In the genomic region with DNA sequence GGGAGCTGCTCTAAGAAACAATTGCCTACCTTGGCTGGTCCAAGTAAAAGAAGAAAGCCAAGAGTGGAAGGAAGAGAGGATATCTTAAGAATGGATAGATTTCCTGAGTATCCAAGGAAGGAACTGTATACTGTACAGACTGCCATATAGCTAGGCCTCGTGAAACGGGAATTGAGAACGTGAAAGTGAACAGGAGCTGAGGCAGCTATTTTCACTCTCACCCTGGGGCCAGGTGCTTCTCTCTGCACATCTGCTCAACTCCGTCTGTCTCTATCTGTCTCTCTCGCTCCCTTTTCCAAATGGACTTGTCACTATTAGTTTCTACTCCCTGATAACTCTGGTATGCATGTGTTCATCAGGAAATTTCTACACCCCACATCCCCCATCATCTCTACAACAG, we compare ENCODE assay signal across 14 cellular contexts. TPM values are rescaled to one million over a fixed set of nuclear protein-coding genes. Genes with fewer than 3 reads are reported as not detected.
A peak's percentile ranks its signal among the peaks of the same experiment; 100 is the strongest.
DNase-seq lines count a peak whose midpoint lies in the region; ATAC-seq and TF ChIP-seq lines count a peak whose summit lies in the region.
"Had no signal": no experiment of that assay in that cellular context is flagged by ENCODE, and none has a peak within 500 bp of the region (broad histone marks: within the 10 kb centered on the region; RNA-seq: fewer than 3 reads in every experiment).

No MANE protein-coding gene starts in this region.

- no peak overlapping the region for H3K4me3 Mint-ChIP-seq in Caco-2 (ENCODE audit: unreplicated experiment)
- H3K4me3 Mint-ChIP-seq in activated T-helper 1 cell treated with anti-CD3 and anti-CD28 coated beads, Interleukin-12 subunit alpha, Interleukin-12 subunit beta, Interleukin-2, Interleukin-4 antibody, amounts not matched to agents 30 ng/mL and 10 ng/mL and 1 ng/mL, durations not matched to agents 14 hours and 24 hours and 36 hours: no peak overlapping the region
- H3K4me3 Mint-ChIP-seq in MCF 10A (ENCODE audit: unreplicated experiment): no peak overlapping the region

- CTCF ChIA-PET in Caco-2 (lab: Charles Lee) (no interaction called here), MCF 10A (lab: Yijun Ruan, JAX) (interaction anchor here (0.9 to 1.1 kb wide), 2 partner anchors 10 to 82 kb away, joined by 3 read pairs; no protein-coding TSS in a partner anchor)

- H3K36me3 Mint-ChIP-seq in Caco-2 (ENCODE audit: insufficient read depth, unreplicated experiment) (no peaks in the 10 kb centered on the region), MCF 10A (ENCODE audit: insufficient read depth, unreplicated experiment) (no peaks in the 10 kb centered on the region)
- H3K36me3 Mint-ChIP-seq in activated T-helper 1 cell treated with anti-CD3 and anti-CD28 coated beads, Interleukin-12 subunit alpha, Interleukin-12 subunit beta, Interleukin-2, Interleukin-4 antibody, amounts not matched to agents 30 ng/mL and 10 ng/mL and 1 ng/mL, durations not matched to agents 14 hours and 24 hours and 36 hours (ENCODE audit: low read depth): no peaks in the 10 kb centered on the region

- POLR2A ChIA-PET in Caco-2 (lab: Charles Lee): no interaction called here
- POLR2A ChIA-PET in MCF 10A (lab: Yijun Ruan, JAX): interaction anchor here (1.2 kb wide), 1 partner anchor 15 kb away, joined by 3 read pairs; no protein-coding TSS in a partner anchor

- H3K9me3 Mint-ChIP-seq in Caco-2 (ENCODE audit: unreplicated experiment) (no peaks in the 10 kb centered on the region), MCF 10A (ENCODE audit: unreplicated experiment) (no peaks in the 10 kb centered on the region)
- H3K9me3 Mint-ChIP-seq in activated T-helper 1 cell treated with anti-CD3 and anti-CD28 coated beads, Interleukin-12 subunit alpha, Interleukin-12 subunit beta, Interleukin-2, Interleukin-4 antibody, amounts not matched to agents 30 ng/mL and 10 ng/mL and 1 ng/mL, durations not matched to agents 14 hours and 24 hours and 36 hours: no peaks in the 10 kb centered on the region

- H3K4me1 ChIP-seq in Caco-2: no peaks in the 10 kb centered on the region
- no peaks in the 10 kb centered on the region for H3K4me1 ChIP-seq in aorta (ENCODE audit: control insufficient read depth in 1 of 2, insufficient read depth in 2 of 2, low read length in 2 of 2)
- H3K4me1 ChIP-seq: SJSA1 had no signal

- H3K9me3 ChIP-seq in Caco-2 (no peaks in the 10 kb centered on the region), aorta (ENCODE audit: control insufficient read depth, low read length) (no peaks in the 10 kb centered on the region)
- H3K9me3 ChIP-seq: heart right ventricle, SJSA1 had no signal

- TF ChIP-seq CTCF in Caco-2 (IDR thresholded peaks at IDR 0.05; ENCODE audit: insufficient read depth in 1 of 2, low read depth in 1 of 2, low read length in 1 of 2, severe bottlenecking in 1 of 2, unreplicated experiment in 1 of 2) (no peak), MCF 10A (IDR thresholded peaks at IDR 0.05; ENCODE audit: unreplicated experiment) (no peak)

- H3K27me3 Mint-ChIP-seq in Caco-2 (ENCODE audit: insufficient read depth, unreplicated experiment) (no peaks in the 10 kb centered on the region), MCF 10A (ENCODE audit: insufficient read depth, unreplicated experiment) (no peaks in the 10 kb centered on the region)
- H3K27me3 Mint-ChIP-seq in activated T-helper 1 cell treated with anti-CD3 and anti-CD28 coated beads, Interleukin-12 subunit alpha, Interleukin-12 subunit beta, Interleukin-2, Interleukin-4 antibody, amounts not matched to agents 30 ng/mL and 10 ng/mL and 1 ng/mL, durations not matched to agents 14 hours and 24 hours and 36 hours (ENCODE audit: insufficient read depth): no peaks in the 10 kb centered on the region

- BruUV-seq in Caco-2 (replicated peaks; lab: Mats Ljungman, UMichigan) (no TSS peak), MCF 10A (replicated peaks; lab: Mats Ljungman, UMichigan) (no TSS peak)

- intact Hi-C loops in Caco-2 (cut with micrococcal nuclease; ENCODE audit: unreplicated experiment) (no loop called here), MCF 10A (cut with micrococcal nuclease) (no loop called here), aorta (cut with DNase I) (loop anchor here (5.0 to 10.0 kb wide), 2 partner anchors 33 to 76 kb away; no protein-coding TSS in a partner anchor)
- intact Hi-C loops in activated T-helper 1 cell treated with anti-CD3 and anti-CD28 coated beads, Interleukin-12 subunit alpha, Interleukin-12 subunit beta, Interleukin-2, Interleukin-4 antibody, amounts not matched to agents 30 ng/mL and 10 ng/mL and 1 ng/mL, durations not matched to agents 14 hours and 24 hours and 36 hours (cut with micrococcal nuclease): no loop called here

- no peak overlapping the region for H3K27ac ChIP-seq in aorta (ENCODE audit: low read depth in 1 of 2, low read length in 2 of 2)
- H3K27ac ChIP-seq: heart right ventricle, SJSA1 had no signal

- no peak for DNase-seq in Caco-2
- DNase-seq in activated T-helper 1 cell treated with anti-CD3 and anti-CD28 coated beads, Interleukin-12 subunit alpha, Interleukin-12 subunit beta, Interleukin-2, Interleukin-4 antibody, amounts not matched to agents 30 ng/mL and 10 ng/mL and 1 ng/mL, durations not matched to agents 14 hours and 24 hours and 36 hours (ENCODE audit: low spot score): no peak
- no peak for DNase-seq in KBM-7
- no peak for DNase-seq in stimulated activated CD8-positive, alpha-beta memory T cell treated with anti-CD3 and anti-CD28 coated beads, Interleukin-4, amount 100 ng/mL, for 48 hours
- DNase-seq in MCF 10A (ENCODE audit: unreplicated experiment): no peak
- no peak for DNase-seq in aorta
- DNase-seq: amniotic stem cell, erythroblast, heart right ventricle, NCI-H1930, NCI-H774 had no signal

- WGBS in aorta, 2 donors: 76 to 80% methylated on average over 5 of the region's 5 CpGs

- ATAC-seq in GM19467 (IDR thresholded peaks at IDR 0.05; ENCODE audit: unreplicated experiment) (peak; percentile 46), HG03064 (IDR thresholded peaks at IDR 0.05; ENCODE audit: low read depth, unreplicated experiment) (peak; percentile 61), aorta (ENCODE audit: low FRiP score) (no peak)
- ATAC-seq: heart right ventricle had no signal

- H3K36me3 ChIP-seq in Caco-2 (ENCODE audit: control insufficient read depth, insufficient read depth, low read length): no peaks in the 10 kb centered on the region
- no peaks in the 10 kb centered on the region for H3K36me3 ChIP-seq in aorta (ENCODE audit: control insufficient read depth in 1 of 2, insufficient read depth in 2 of 2, low read length in 1 of 2)
- H3K36me3 ChIP-seq: heart right ventricle, SJSA1 had no signal

- in situ Hi-C loops in KBM-7 (cut with MboI; ENCODE audit: low pct_unique_long_range_greater_than_20kb, low sequenced_read_pairs): no loop called here

- H3K27ac Mint-ChIP-seq in Caco-2 (ENCODE audit: unreplicated experiment): peak overlapping the region; percentile 43
- H3K27ac Mint-ChIP-seq in activated T-helper 1 cell treated with anti-CD3 and anti-CD28 coated beads, Interleukin-12 subunit alpha, Interleukin-12 subunit beta, Interleukin-2, Interleukin-4 antibody, amounts not matched to agents 30 ng/mL and 10 ng/mL and 1 ng/mL, durations not matched to agents 14 hours and 24 hours and 36 hours: peak overlapping the region; percentile 47
- no peak overlapping the region for H3K27ac Mint-ChIP-seq in MCF 10A (ENCODE audit: low read depth, unreplicated experiment)

- H3K4me1 Mint-ChIP-seq in Caco-2 (ENCODE audit: low read depth, unreplicated experiment): peaks cover 9% of the 10 kb centered on the region
- peaks cover 39% of the 10 kb centered on the region for H3K4me1 Mint-ChIP-seq in activated T-helper 1 cell treated with anti-CD3 and anti-CD28 coated beads, Interleukin-12 subunit alpha, Interleukin-12 subunit beta, Interleukin-2, Interleukin-4 antibody, amounts not matched to agents 30 ng/mL and 10 ng/mL and 1 ng/mL, durations not matched to agents 14 hours and 24 hours and 36 hours (ENCODE audit: low read depth)
- no peaks in the 10 kb centered on the region for H3K4me1 Mint-ChIP-seq in MCF 10A (ENCODE audit: insufficient read depth, unreplicated experiment)

- H3K4me3 ChIP-seq in Caco-2 (ENCODE audit: low read depth, low read length) (no peak overlapping the region), aorta (ENCODE audit: low read length in 2 of 2) (no peak overlapping the region)
- H3K4me3 ChIP-seq: heart right ventricle, SJSA1 had no signal

- H3K27me3 ChIP-seq in Caco-2 (replicated peaks; ENCODE audit: control insufficient read depth, insufficient read depth, low read length) (no peaks in the 10 kb centered on the region), aorta (ENCODE audit: control insufficient read depth in 1 of 2, insufficient read depth in 2 of 2, low read length in 1 of 2) (no peaks in the 10 kb centered on the region)
- H3K27me3 ChIP-seq: heart right ventricle, SJSA1 had no signal

RNA-seq across cellular contexts. Expression of a gene that starts 35.9 kb away (rescaled TPM):
- total RNA-seq in Caco-2 (2022) (27.9 and 30.1 TPM in 2 replicates), MCF 10A (2022) (32.1 and 41.9 TPM in 2 replicates), aorta (10 to 100 TPM; 52.1 to 58.2 TPM)
- 61.5 and 62.1 TPM in 2 replicates for total RNA-seq in activated T-helper 1 cell treated with anti-CD3 and anti-CD28 coated beads, Interleukin-12 subunit alpha, Interleukin-12 subunit beta, Interleukin-2, Interleukin-4 antibody, amounts not matched to agents 30 ng/mL and 10 ng/mL and 1 ng/mL, durations not matched to agents 14 hours and 24 hours and 36 hours
- 10 to 100 TPM; 23.8 to 81.0 TPM for polyA plus RNA-seq in aorta

RNA-seq across cellular contexts. Expression of a gene that starts 49.0 kb away (rescaled TPM):
- 0.70 and 0.95 TPM in 2 replicates for total RNA-seq in Caco-2 (2022)
- 8.3 and 9.6 TPM in 2 replicates for total RNA-seq in activated T-helper 1 cell treated with anti-CD3 and anti-CD28 coated beads, Interleukin-12 subunit alpha, Interleukin-12 subunit beta, Interleukin-2, Interleukin-4 antibody, amounts not matched to agents 30 ng/mL and 10 ng/mL and 1 ng/mL, durations not matched to agents 14 hours and 24 hours and 36 hours
- total RNA-seq in MCF 10A (2022): 1.6 and 1.8 TPM in 2 replicates
- total RNA-seq in aorta: 10 to 100 TPM in 1 of 2 donors, 1 to 10 TPM in 1; 3.7 to 11.5 TPM
- 1 to 10 TPM; 1.6 to 3.4 TPM for polyA plus RNA-seq in aorta
- total RNA-seq: SJSA1 had no signal

Comparison
In these comparisons a context has a peak if more than half of its experiments do, and no peak if none do; other contexts are left out.
1. intact Hi-C loops: an anchor here in aorta (5.0 to 10.0 kb wide); none called in Caco-2, activated T-helper 1 cell treated with anti-CD3 and anti-CD28 coated beads, Interleukin-12 subunit alpha, Interleukin-12 subunit beta, Interleukin-2, Interleukin-4 antibody, amounts not matched to agents 30 ng/mL and 10 ng/mL and 1 ng/mL, durations not matched to agents 14 hours and 24 hours and 36 hours and MCF 10A.